8 cellular contexts compared by ENCODE assay signal in genomic region chr3:155744091-155744625, GRCh38. TPM values are rescaled to one million over a fixed set of nuclear protein-coding genes. Genes with fewer than 3 reads are reported as not detected.
DNase-seq lines count a peak whose midpoint lies in the region; ATAC-seq and TF ChIP-seq lines count a peak whose summit lies in the region.

No MANE protein-coding gene starts in this region.

- TF ChIP-seq CTCF in epithelial cell of esophagus (IDR thresholded peaks at IDR 0.05; ENCODE audit: insufficient read depth, low read depth, low read length, missing control alignments) = no peak
- TF ChIP-seq CTCF in testis (IDR thresholded peaks at IDR 0.05) = no peak

- no peak for TF ChIP-seq POLR2A in testis (IDR thresholded peaks at IDR 0.05)

- H3K4me3 ChIP-seq in epithelial cell of esophagus (ENCODE audit: low read length) (peak overlapping the region; percentile 68), testis (peak overlapping the region; percentile 61 to 69)

- 0 to 2% methylated on average over 15 to 39 of the region's 46 CpGs for WGBS in testis, 2 donors

- DNase-seq in NCI-H187 (lab: John Stamatoyannopoulos, UW) (peak; percentile 40 to 56), NCI-H187 treated with DMSO at 0.1 percent for 48 hours (lab: John Stamatoyannopoulos, UW) (no peak), NCI-H446 (lab: John Stamatoyannopoulos, UW) (peak; percentile 55 to 83), epithelial cell of esophagus (ENCODE audit: low read depth) (peak; percentile 31), myocyte (ENCODE audit: low read depth) (peak; percentile 45), testis (peak; percentile 80)
- DNase-seq in activated CD8-positive, alpha-beta memory T cell treated with anti-CD3 and anti-CD28 coated beads for 48 hours (ENCODE audit: low read depth in 2 of 3, low spot score in 2 of 3) = peak in 2 of 3 experiments; percentile 12 to 14

- no peaks in the 10 kb centered on the region for H3K27me3 ChIP-seq in testis

- no peaks in the 10 kb centered on the region for H3K9me3 ChIP-seq in testis

- ATAC-seq in HG03064 (IDR thresholded peaks at IDR 0.05; ENCODE audit: low read depth, unreplicated experiment) = peak; percentile 33

- intact Hi-C loops in testis (cut with DNase I; ENCODE audit: low total_unique reads) = no loop called here

- no peaks in the 10 kb centered on the region for H3K4me1 ChIP-seq in testis

- no peaks in the 10 kb centered on the region for H3K36me3 ChIP-seq in testis (ENCODE audit: low read depth, missing control alignments)

- H3K27ac ChIP-seq in testis = no peak overlapping the region

RNA-seq across cellular contexts. Expression of gene PLCH1, which starts 0.7 kb away (rescaled TPM):
- 0.16 and 0.62 TPM in 2 replicates for total RNA-seq in myocyte
- 0.10 TPM for polyA plus RNA-seq in myocyte (2012)
- 10 to 100 TPM; 23.2 to 29.3 TPM for total RNA-seq in testis
- polyA plus RNA-seq in testis (ENCODE audit: insufficient read depth, low read depth, low replicate concordance) = 32.1 TPM

Comparison
In these comparisons a context has a peak if more than half of its experiments do, and no peak if none do; other contexts are left out.
1. RNA of gene PLCH1, which starts 0.7 kb away (total RNA-seq): 23.2 to 29.3 TPM in testis; 0.16 to 0.62 TPM in myocyte; every median in the first group is over 10 times any median in the second.